9 cellular contexts compared by ENCODE assay signal in genomic region chr2:177164131-177164530, GRCh38. TPM values are rescaled to one million over a fixed set of nuclear protein-coding genes. Genes with fewer than 3 reads are reported as not detected.
DNase-seq lines count a peak whose midpoint lies in the region; ATAC-seq, FAIRE-seq and TF ChIP-seq lines count a peak whose summit lies in the region.
"Had no signal": no experiment of that assay in that cellular context is flagged by ENCODE, and none has a peak within 500 bp of the region (broad histone marks: within the 10 kb centered on the region; RNA-seq: fewer than 3 reads in every experiment).

No MANE protein-coding gene starts in this region.

- peak overlapping the region; percentile 25 for H3K4me3 ChIP-seq in AG09309 (ENCODE audit: control insufficient read depth, low read depth, low read length)
- H3K4me3 ChIP-seq in KMS-11 (IDR thresholded peaks at IDR 0.05; ENCODE audit: insufficient read depth, low read depth, low read length), result no peak overlapping the region
- peak overlapping the region; percentile 73 for H3K4me3 ChIP-seq in osteoblast (ENCODE audit: insufficient read depth, low read length)
- H3K4me3 ChIP-seq in body of pancreas, result no peak overlapping the region

- no peaks in the 10 kb centered on the region for H4K20me1 ChIP-seq in KMS-11 (ENCODE audit: insufficient read depth)
- no peaks in the 10 kb centered on the region for H4K20me1 ChIP-seq in osteoblast (ENCODE audit: insufficient read depth, low read length)

- H3K9ac ChIP-seq in KMS-11, result no peak overlapping the region

- H3K27me3 ChIP-seq in KMS-11 (ENCODE audit: insufficient read depth, low read depth) (no peaks in the 10 kb centered on the region), osteoblast (ENCODE audit: insufficient read depth, low read length) (no peaks in the 10 kb centered on the region), body of pancreas (no peaks in the 10 kb centered on the region)

- no peak for DNase-seq in AG09309 (ENCODE audit: low read depth)
- DNase-seq in osteoblast (ENCODE audit: insufficient read length, low spot score, missing footprints), result no peak
- DNase-seq in frontal cortex (ENCODE audit: low spot score in 2 of 2), result no peak
- no peak for DNase-seq in COLO668 (lab: John Stamatoyannopoulos, UW; ENCODE audit: unreplicated experiment)
- DNase-seq in body of pancreas, result no peak

- H2AFZ ChIP-seq in KMS-11 (ENCODE audit: low read depth) (peak overlapping the region; percentile 80), osteoblast (ENCODE audit: low read length) (peak overlapping the region; percentile 93)

- no peaks in the 10 kb centered on the region for H3K79me2 ChIP-seq in KMS-11 (ENCODE audit: insufficient read depth, low read depth)
- no peaks in the 10 kb centered on the region for H3K79me2 ChIP-seq in osteoblast (ENCODE audit: insufficient read depth, low read length)

- intact Hi-C loops in body of pancreas (cut with DNase I), result no loop called here

- H3K4me1 ChIP-seq in KMS-11 (ENCODE audit: low read depth, poor library complexity, severe bottlenecking) (peaks cover 53% of the 10 kb centered on the region), osteoblast (ENCODE audit: insufficient read depth, low read length) (peaks cover 15% of the 10 kb centered on the region), body of pancreas (peaks cover 18% of the 10 kb centered on the region)

- H3K36me3 ChIP-seq in KMS-11 (ENCODE audit: insufficient read depth), result no peaks in the 10 kb centered on the region
- H3K36me3 ChIP-seq in osteoblast (ENCODE audit: insufficient read depth, low read length), result no peaks in the 10 kb centered on the region
- no peaks in the 10 kb centered on the region for H3K36me3 ChIP-seq in body of pancreas (replicated peaks in 1 of 2; ENCODE audit: insufficient read depth in 1 of 2, low read depth in 2 of 2)
- H3K36me3 ChIP-seq: WERI-Rb-1 had no signal

- peak overlapping the region; percentile 99 for H3K4me2 ChIP-seq in KMS-11
- peak overlapping the region; percentile 98 for H3K4me2 ChIP-seq in osteoblast (ENCODE audit: insufficient read depth, low read length)

- no peak for TF ChIP-seq CTCF in AG09309 (IDR thresholded peaks at IDR 0.05; ENCODE audit: control insufficient read depth, insufficient read depth, low read depth, low read length, missing control alignments)
- no peak for TF ChIP-seq CTCF in KMS-11 (conservative IDR thresholded peaks at IDR 0.05; ENCODE audit: low read depth, low read length)
- no peak for TF ChIP-seq CTCF in osteoblast (IDR thresholded peaks at IDR 0.05; ENCODE audit: extremely low read depth, low read depth, low read length)
- TF ChIP-seq CTCF in body of pancreas (IDR thresholded peaks at IDR 0.05), result no peak

- H3K9me3 ChIP-seq in osteoblast (ENCODE audit: low read depth, low read length) (no peaks in the 10 kb centered on the region), body of pancreas (no peaks in the 10 kb centered on the region)

- 9 to 11% methylated on average over 3 of the region's 3 CpGs for WGBS in body of pancreas, 2 donors

- H3K27ac ChIP-seq in KMS-11 (no peak overlapping the region), cingulate gyrus (ENCODE audit: low read depth, low read length) (peak overlapping the region; percentile 96), osteoblast (ENCODE audit: low read depth, low read length) (peak overlapping the region; percentile 91), body of pancreas (no peak overlapping the region)

- ATAC-seq in body of pancreas (no peak), HG02970 (IDR thresholded peaks at IDR 0.05; ENCODE audit: low FRiP score, unreplicated experiment) (no peak)

- no peak for TF ChIP-seq POLR2A in body of pancreas (IDR thresholded peaks at IDR 0.05)

- no peak for FAIRE-seq in frontal cortex (lab: Jason Lieb, UNC)

RNA-seq across cellular contexts. Expression of gene HNRNPA3, which starts 48.5 kb away (rescaled TPM):
- total RNA-seq in osteoblast (19.7 and 21.4 TPM in 2 replicates), frontal cortex (63.2 TPM), body of pancreas (10 to 100 TPM; 44.1 to 58.0 TPM)

Comparison
In these comparisons a context has a peak if more than half of its experiments do, and no peak if none do; other contexts are left out.
1. H3K4me3 ChIP-seq: peak in AG09309 (single experiment) and osteoblast (single experiment); none in KMS-11 (single experiment) and body of pancreas (0 of 2).
2. H3K27ac ChIP-seq: peak in cingulate gyrus (single experiment) and osteoblast (single experiment); none in KMS-11 (single experiment) and body of pancreas (0 of 4).